In genomic region chr6:5143625-5144311, GRCh38 we compare ENCODE assay signal across 8 cellular contexts. TPM values are rescaled to one million over a fixed set of nuclear protein-coding genes. Genes with fewer than 3 reads are reported as not detected.
A peak's percentile ranks its signal among the peaks of the same experiment; 100 is the strongest.
DNase-seq lines count a peak whose midpoint lies in the region; ATAC-seq, FAIRE-seq and TF ChIP-seq lines count a peak whose summit lies in the region.

No MANE protein-coding gene starts in this region.

- TF ChIP-seq CTCF in A549 (IDR thresholded peaks at IDR 0.05) (peak; percentile 82), parathyroid adenoma (IDR thresholded peaks at IDR 0.05) (peak; percentile 92), tibial nerve (IDR thresholded peaks at IDR 0.05) (peak; percentile 84 to 94 (median 88))

- 43% methylated on average over 9 of the region's 9 CpGs for WGBS in A549 (ENCODE audit: missing lambda C conversion rate)
- WGBS in tibial nerve, 2 donors: 39 to 42% methylated on average over 9 of the region's 9 CpGs

- H3K27me3 ChIP-seq in SJCRH30: no peaks in the 10 kb centered on the region
- H3K27me3 ChIP-seq in parathyroid adenoma (ENCODE audit: control insufficient read depth, insufficient read depth, low read length): no peaks in the 10 kb centered on the region
- no peaks in the 10 kb centered on the region for H3K27me3 ChIP-seq in tibial nerve

- peaks cover 4% of the 10 kb centered on the region for H3K79me2 ChIP-seq in parathyroid adenoma

- POLR2A ChIA-PET in A549 (lab: Yijun Ruan, JAX): interaction anchor here (0.7 kb wide), 1 partner anchor 1403 kb away, joined by 3 read pairs; no protein-coding TSS in a partner anchor

- CTCF ChIA-PET in A549 (lab: Yijun Ruan, JAX): interaction anchor here (0.5 to 2.6 kb wide), 62 partner anchors 8 to 1414 kb away, joined by 3 to 18 read pairs (median 4); no protein-coding TSS in a partner anchor

- no peak overlapping the region for H3K4me2 ChIP-seq in A549
- H3K4me2 ChIP-seq in parathyroid adenoma (ENCODE audit: low read length): no peak overlapping the region

- ATAC-seq in A549 (peak; percentile 86 to 90), GM19043 (IDR thresholded peaks at IDR 0.05; ENCODE audit: low read depth, unreplicated experiment) (peak; percentile 69)

- no peaks in the 10 kb centered on the region for H3K4me1 ChIP-seq in A549
- no peaks in the 10 kb centered on the region for H3K4me1 ChIP-seq in SJCRH30
- H3K4me1 ChIP-seq in parathyroid adenoma: no peaks in the 10 kb centered on the region
- peaks cover 0 to 3% (median 0%) of the 10 kb centered on the region in 4 donors for H3K4me1 ChIP-seq in tibial nerve

- TF ChIP-seq EP300 in A549 (IDR thresholded peaks at IDR 0.05) (no peak), tibial nerve (IDR thresholded peaks at IDR 0.05) (no peak)

- no peak overlapping the region for H3K9ac ChIP-seq in parathyroid adenoma

- H3K36me3 ChIP-seq in SJCRH30: no peaks in the 10 kb centered on the region
- H3K36me3 ChIP-seq in parathyroid adenoma (ENCODE audit: control insufficient read depth, insufficient read depth, low read length): no peaks in the 10 kb centered on the region
- no peaks in the 10 kb centered on the region for H3K36me3 ChIP-seq in tibial nerve

- no peak for FAIRE-seq in A549 (lab: Jason Lieb, UNC)

- H2AFZ ChIP-seq in parathyroid adenoma: no peak overlapping the region

- TF ChIP-seq POLR2A in A549 (IDR thresholded peaks at IDR 0.05; ENCODE audit: low read length) (no peak), tibial nerve (IDR thresholded peaks at IDR 0.05) (no peak)

- H3K27ac ChIP-seq in A549 (no peak overlapping the region), SJCRH30 (no peak overlapping the region), parathyroid adenoma (no peak overlapping the region), tibial nerve (no peak overlapping the region)

- no peaks in the 10 kb centered on the region for H3K9me3 ChIP-seq in A549
- no peaks in the 10 kb centered on the region for H3K9me3 ChIP-seq in SJCRH30 (replicated peaks)
- no peaks in the 10 kb centered on the region for H3K9me3 ChIP-seq in parathyroid adenoma (ENCODE audit: control insufficient read depth, low read length)
- no peaks in the 10 kb centered on the region for H3K9me3 ChIP-seq in tibial nerve

- TF ChIP-seq RAD21 in A549 (conservative IDR thresholded peaks at IDR 0.05 in 1 of 2, IDR thresholded peaks at IDR 0.05 in 1 of 2): peak; percentile 90 to 91

- no peak overlapping the region for H3K4me3 ChIP-seq in A549
- no peak overlapping the region for H3K4me3 ChIP-seq in SJCRH30
- no peak overlapping the region for H3K4me3 ChIP-seq in parathyroid adenoma (ENCODE audit: low read depth, low read length)
- H3K4me3 ChIP-seq in tibial nerve: no peak overlapping the region

- DNase-seq in A549 (ENCODE audit: low read depth in 1 of 2, low spot score in 1 of 2): peak; percentile 44 to 70
- DNase-seq in NCI-H1048 (lab: John Stamatoyannopoulos, UW): peak; percentile 35
- DNase-seq in SJCRH30: peak; percentile 59 to 81
- DNase-seq in activated gamma-delta T cell (lab: John Stamatoyannopoulos, UW): peak; percentile 17
- peak; percentile 67 for DNase-seq in germinal center (ENCODE audit: low spot score)
- DNase-seq in tibial nerve (ENCODE audit: low spot score in 2 of 2): peak; percentile 87 to 97

TF ChIP-seq in A549, 52 proteins besides CTCF, POLR2A, EP300 and RAD21:
- peak; percentile 81 for TF ChIP-seq SMC3 (IDR thresholded peaks at IDR 0.05)
- no peak for TF ChIP-seq TP53 (CRISPR knock-in tag; IDR thresholded peaks at IDR 0.05)
- no peak for TF ChIP-seq NPAS2 (CRISPR knock-in tag; IDR thresholded peaks at IDR 0.05; ENCODE audit: borderline replicate concordance)
- TF ChIP-seq HOXA7 (CRISPR knock-in tag; IDR thresholded peaks at IDR 0.05): no peak
- TF ChIP-seq TFCP2L1 (CRISPR knock-in tag; IDR thresholded peaks at IDR 0.05): no peak
- TF ChIP-seq HOXB5 (CRISPR knock-in tag; IDR thresholded peaks at IDR 0.05): no peak
TF ChIP-seq in A549: peak in this region for 1.

RNA-seq across cellular contexts. Expression of gene PPP1R3G, which starts 58.6 kb away (rescaled TPM):
- 0.21 and 0.33 TPM in 2 replicates for polyA plus RNA-seq in A549 (2011; rRNA removed)
- 0.13 and 0.23 TPM in 2 replicates for polyA plus RNA-seq in A549 (2012; cell fraction: cytosol; rRNA removed)
- polyA plus RNA-seq in A549 (2012; cell fraction: nucleus; rRNA removed): 0.15 and 0.17 TPM in 2 replicates
- 0.49 to 0.76 TPM (median 0.72 TPM) in 3 replicates for polyA plus RNA-seq in A549 (2017; fragmentation: RNase III; extraction: RNeasy Plus Mini Kit Qiagen cat#74134 plus additional on column Dnase treatment)
- polyA minus RNA-seq in A549 (2011; rRNA and poly(A)+ RNA removed): 0.12 and 0.24 TPM in 2 replicates
- 0.71 and 1.0 TPM in 2 replicates for total RNA-seq in SJCRH30 (2014; rRNA removed; shearing (Covaris generic))
- total RNA-seq in tibial nerve: 1 to 10 TPM; 1.3 to 5.1 (median 2.1) TPM

Comparison
In these comparisons a context has a peak if more than half of its experiments do, and no peak if none do; other contexts are left out.
1. DNase-seq: peak in every context shown above with its lines; median percentile 92 in tibial nerve; 70 in SJCRH30; 67 in germinal center; 57 in A549; 35 in NCI-H1048; 17 in activated gamma-delta T cell.